In the genomic region with DNA sequence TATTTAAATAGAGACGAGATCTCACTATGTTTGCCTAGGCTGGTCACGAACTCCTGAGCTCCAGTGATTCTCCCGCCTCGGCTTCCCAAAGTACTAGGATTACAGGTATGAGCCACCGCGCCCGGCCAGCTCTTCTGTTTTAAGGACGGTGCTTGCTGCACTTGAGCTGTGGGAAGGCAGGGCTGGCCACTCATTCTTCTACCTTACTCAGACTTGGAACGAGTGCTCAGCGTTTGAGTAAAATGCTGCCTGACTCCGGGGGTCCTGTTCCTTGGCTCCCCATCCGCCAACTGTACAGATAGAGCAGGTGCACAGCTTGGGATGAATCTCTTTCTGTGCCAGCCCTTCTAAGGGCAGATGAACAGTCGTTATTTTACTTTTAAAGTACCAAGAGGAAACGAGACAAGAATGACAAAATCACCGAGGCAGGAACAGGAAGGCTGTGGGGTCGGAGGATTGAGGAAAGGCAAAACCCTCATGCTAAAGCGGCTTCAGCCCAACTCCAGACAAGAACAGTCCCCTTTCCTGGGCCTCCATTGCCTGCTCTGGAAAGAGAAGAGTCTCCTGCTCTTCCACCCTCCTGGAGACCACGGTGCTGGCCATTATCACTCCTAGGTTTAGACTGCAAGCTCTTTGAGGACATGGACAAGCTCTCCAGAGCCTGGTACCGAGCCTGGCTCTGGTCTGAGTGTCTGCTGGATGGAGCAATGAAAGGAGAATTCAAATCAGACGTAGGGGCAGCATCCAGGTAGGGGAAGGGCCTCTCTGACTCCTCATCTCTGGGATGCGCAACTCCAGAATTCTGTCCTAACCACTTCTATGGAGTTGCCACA, we compare ENCODE assay signal across 8 cellular contexts. TPM values are rescaled to one million over a fixed set of nuclear protein-coding genes. Genes with fewer than 3 reads are reported as not detected.
A peak's percentile ranks its signal among the peaks of the same experiment; 100 is the strongest.
DNase-seq lines count a peak whose midpoint lies in the region; ATAC-seq and TF ChIP-seq lines count a peak whose summit lies in the region.

No MANE protein-coding gene starts in this region.

- peak overlapping the region; percentile 89 to 99 (median 98); a peak in 21 of 22 replicates for H3K27ac ChIP-seq in BLaER1 treated with 17β-estradiol and CSF1 and Interleukin-3, amounts not matched to agents 10 nM and 100 nM
- H3K27ac ChIP-seq in HUES64 (ENCODE audit: low read depth, low read length) (no peak overlapping the region), left lung (peak overlapping the region; percentile 93 to 95), tibial nerve (peak overlapping the region; percentile 92 to 96 (median 94))

- TF ChIP-seq EP300 in tibial nerve (IDR thresholded peaks at IDR 0.05), result no peak

- H3K9ac ChIP-seq in BLaER1 treated with 17β-estradiol and CSF1 and Interleukin-3, amounts not matched to agents 10 nM and 100 nM, result peak overlapping the region; percentile 94 to 98 (median 97)
- H3K9ac ChIP-seq in HUES64 (ENCODE audit: low read depth, low read length), result no peak overlapping the region; the same call in 1 of the 2 replicates

- ATAC-seq in left lung (peak; percentile 18), GM19351 (IDR thresholded peaks at IDR 0.05; ENCODE audit: unreplicated experiment) (no peak), GM18909 (IDR thresholded peaks at IDR 0.05; ENCODE audit: poor library complexity, unreplicated experiment) (no peak), HG03520 (IDR thresholded peaks at IDR 0.05; ENCODE audit: unreplicated experiment) (no peak)

- no peaks in the 10 kb centered on the region for H3K9me3 ChIP-seq in BLaER1 treated with 17β-estradiol and CSF1 and Interleukin-3, amounts not matched to agents 10 nM and 100 nM (replicated peaks in 1 of 11)
- H3K9me3 ChIP-seq in HUES64 (ENCODE audit: insufficient read depth, low read depth, low read length), result no peaks in the 10 kb centered on the region
- H3K9me3 ChIP-seq in left lung, result no peaks in the 10 kb centered on the region
- no peaks in the 10 kb centered on the region for H3K9me3 ChIP-seq in tibial nerve

- peak overlapping the region; percentile 77 for H3K4me3 Mint-ChIP-seq in activated naive CD4-positive, alpha-beta T cell treated with anti-CD3 and anti-CD28 coated beads for 36 hours

- intact Hi-C loops in activated naive CD4-positive, alpha-beta T cell treated with anti-CD3 and anti-CD28 coated beads for 36 hours (cut with micrococcal nuclease), result loop anchor here (5.0 to 10.0 kb wide), 5 partner anchors 85 to 575 kb away; partner anchors contain the start of genes MAFF, NPTXR, PLA2G6 and RPL3
- intact Hi-C loops in left lung (cut with DNase I), result no loop called here

- TF ChIP-seq CTCF in left lung (IDR thresholded peaks at IDR 0.05), result no peak
- no peak for TF ChIP-seq CTCF in tibial nerve (IDR thresholded peaks at IDR 0.05)

- peaks cover 73 to 83% (median 78%) of the 10 kb centered on the region in 10 experiments for H3K4me1 ChIP-seq in BLaER1 treated with 17β-estradiol and CSF1 and Interleukin-3, amounts not matched to agents 10 nM and 100 nM
- H3K4me1 ChIP-seq in HUES64 (ENCODE audit: insufficient read depth, low read length) (peaks cover 7% of the 10 kb centered on the region), left lung (peaks cover 16 to 50% of the 10 kb centered on the region in 2 donors), tibial nerve (peaks cover 0 to 41% (median 25%) of the 10 kb centered on the region in 4 donors)

- TF ChIP-seq POLR2A in tibial nerve (IDR thresholded peaks at IDR 0.05), result no peak

- peaks cover 0 to 22% (median 18%) of the 10 kb centered on the region in 11 experiments; a peak in 17 of 22 replicates for H3K36me3 ChIP-seq in BLaER1 treated with 17β-estradiol and CSF1 and Interleukin-3, amounts not matched to agents 10 nM and 100 nM
- no peaks in the 10 kb centered on the region for H3K36me3 ChIP-seq in HUES64 (ENCODE audit: insufficient read depth, low read length)
- H3K36me3 ChIP-seq in left lung, result peaks cover 0 to 12% of the 10 kb centered on the region in 2 donors
- H3K36me3 ChIP-seq in tibial nerve, result peaks cover 0 to 11% (median 0%) of the 10 kb centered on the region in 3 donors

- CTCF ChIA-PET in activated naive CD4-positive, alpha-beta T cell treated with anti-CD3 and anti-CD28 coated beads for 36 hours (lab: Charles Lee), result interaction anchor here (1.2 to 4.1 kb wide), 4 partner anchors 10 to 24 kb away, joined by 3 to 23 read pairs (median 10); no protein-coding TSS in a partner anchor

- H3K36me3 Mint-ChIP-seq in activated naive CD4-positive, alpha-beta T cell treated with anti-CD3 and anti-CD28 coated beads for 36 hours (ENCODE audit: low read depth), result peaks cover 12% of the 10 kb centered on the region

- H4K20me1 ChIP-seq in BLaER1 treated with 17β-estradiol and CSF1 and Interleukin-3, amounts not matched to agents 10 nM and 100 nM, result peaks cover 0 to 45% (median 23%) of the 10 kb centered on the region in 11 experiments; a peak in 16 of 22 replicates

- no peaks in the 10 kb centered on the region for H3K9me3 Mint-ChIP-seq in activated naive CD4-positive, alpha-beta T cell treated with anti-CD3 and anti-CD28 coated beads for 36 hours

- peak overlapping the region; percentile 69 to 99 (median 94) for H3K4me3 ChIP-seq in BLaER1 treated with 17β-estradiol and CSF1 and Interleukin-3, amounts not matched to agents 10 nM and 100 nM
- H3K4me3 ChIP-seq in HUES64 (ENCODE audit: low read length) (peak overlapping the region; percentile 64), left lung (peak overlapping the region; percentile 52 to 56), tibial nerve (peak overlapping the region; percentile 65 to 80 (median 73))

- H3K27ac Mint-ChIP-seq in activated naive CD4-positive, alpha-beta T cell treated with anti-CD3 and anti-CD28 coated beads for 36 hours, result peak overlapping the region; percentile 88

- peak; percentile 70 for DNase-seq in activated naive CD4-positive, alpha-beta T cell treated with anti-CD3 and anti-CD28 coated beads for 36 hours
- DNase-seq in left lung (peak in 1 of 2 donors; percentile 59), tibial nerve (ENCODE audit: low spot score in 2 of 2) (no peak)

- peak overlapping the region; percentile 92 to 100 (median 98) for H3K4me2 ChIP-seq in BLaER1 treated with 17β-estradiol and CSF1 and Interleukin-3, amounts not matched to agents 10 nM and 100 nM

- H3K27me3 ChIP-seq in BLaER1 treated with 17β-estradiol and CSF1 and Interleukin-3, amounts not matched to agents 10 nM and 100 nM, result no peaks in the 10 kb centered on the region
- H3K27me3 ChIP-seq in HUES64 (ENCODE audit: insufficient read depth, low read length) (0 out of 2 replicates have a peak, but pooled peaks cover 7% of the 10 kb centered on the region), left lung (no peaks in the 10 kb centered on the region), tibial nerve (no peaks in the 10 kb centered on the region)

- 74% methylated on average over 21 of the region's 21 CpGs for WGBS in HUES64
- WGBS in tibial nerve, 2 donors, result 65 to 66% methylated on average over 21 of the region's 21 CpGs

- no peaks in the 10 kb centered on the region for H3K27me3 Mint-ChIP-seq in activated naive CD4-positive, alpha-beta T cell treated with anti-CD3 and anti-CD28 coated beads for 36 hours (ENCODE audit: low read depth)

- H3K4me1 Mint-ChIP-seq in activated naive CD4-positive, alpha-beta T cell treated with anti-CD3 and anti-CD28 coated beads for 36 hours (ENCODE audit: low read depth), result peaks cover 44% of the 10 kb centered on the region

RNA-seq across cellular contexts. Expression of gene SUN2, which starts 1.0 kb away (rescaled TPM):
- polyA plus RNA-seq in HUES64 (2013, experiment 1 of 2), result 9.0 TPM
- polyA plus RNA-seq in HUES64 (2013, experiment 2 of 2), result 13.0 TPM
- 100 to 1,000 TPM; 120 to 121 TPM for total RNA-seq in activated naive CD4-positive, alpha-beta T cell treated with anti-CD3 and anti-CD28 coated beads for 36 hours
- total RNA-seq in left lung (100 to 1,000 TPM in 1 of 2 donors, 10 to 100 TPM in 1; 99.3 to 174 TPM), tibial nerve (1,000 to 10,000 TPM in 1 of 4 donors, 100 to 1,000 TPM in 3; 640 to 1,234 (median 846) TPM)

RNA-seq across cellular contexts. Expression of gene DNAL4, which starts 37.1 kb away (rescaled TPM):
- 9.8 TPM for polyA plus RNA-seq in HUES64 (2013, experiment 1 of 2)
- polyA plus RNA-seq in HUES64 (2013, experiment 2 of 2), result 11.5 TPM
- total RNA-seq in activated naive CD4-positive, alpha-beta T cell treated with anti-CD3 and anti-CD28 coated beads for 36 hours, result 1 to 10 TPM; 5.9 to 8.0 TPM
- total RNA-seq in left lung, result 10 to 100 TPM; 16.3 to 21.5 TPM
- 10 to 100 TPM; 14.7 to 17.7 (median 17.1) TPM for total RNA-seq in tibial nerve

RNA-seq across cellular contexts. Expression of gene GTPBP1, which starts 51.1 kb away (rescaled TPM):
- polyA plus RNA-seq in HUES64 (2013, experiment 1 of 2), result 39.8 TPM
- polyA plus RNA-seq in HUES64 (2013, experiment 2 of 2), result 42.3 TPM
- 100 to 1,000 TPM in 1 of 2 experiments, 10 to 100 TPM in 1; 98.9 to 107 TPM for total RNA-seq in activated naive CD4-positive, alpha-beta T cell treated with anti-CD3 and anti-CD28 coated beads for 36 hours
- total RNA-seq in left lung (10 to 100 TPM; 45.7 to 51.0 TPM), tibial nerve (10 to 100 TPM; 46.0 to 72.0 (median 56.6) TPM)

RNA-seq across cellular contexts. Expression of gene JOSD1, which starts 56.1 kb away (rescaled TPM):
- polyA plus RNA-seq in HUES64 (2013, experiment 1 of 2), result 14.3 TPM
- 19.0 TPM for polyA plus RNA-seq in HUES64 (2013, experiment 2 of 2)
- total RNA-seq in activated naive CD4-positive, alpha-beta T cell treated with anti-CD3 and anti-CD28 coated beads for 36 hours, result 10 to 100 TPM; 48.9 to 54.3 TPM
- total RNA-seq in left lung (10 to 100 TPM; 55.6 to 57.3 TPM), tibial nerve (10 to 100 TPM; 50.7 to 86.4 (median 76.0) TPM)
